In genomic region chrX:121504148-121504547, GRCh38 we compare ENCODE assay signal across 20 cellular contexts.
"Had no signal": no experiment of that assay in that cellular context is flagged by ENCODE, and none has a peak within 500 bp of the region (broad histone marks: within the 10 kb centered on the region; RNA-seq: fewer than 3 reads in every experiment).

No MANE protein-coding gene starts in this region.

- H3K9me3 ChIP-seq: lower lobe of right lung, psoas muscle, suprapubic skin, transverse colon, vagina had no signal

- H3K4me3 ChIP-seq: dorsolateral prefrontal cortex, hepatocyte, lower lobe of right lung, psoas muscle, suprapubic skin, transverse colon, vagina had no signal

- H3K27me3 ChIP-seq: hepatocyte, suprapubic skin, transverse colon, vagina had no signal

- H3K79me2 ChIP-seq: hepatocyte had no signal

- H3K9me3 Mint-ChIP-seq: activated B cell treated with CpG ODN at 0.5 μM for 24 hours; activated T-helper 1 cell treated with anti-CD3 and anti-CD28 coated beads, Interleukin-12 subunit alpha, Interleukin-12 subunit beta, Interleukin-2, Interleukin-4 antibody, amounts not matched to agents 30 ng/mL and 10 ng/mL and 1 ng/mL, durations not matched to agents 14 hours and 24 hours and 36 hours; brain; naive thymus-derived CD8-positive, alpha-beta T cell had no signal

- H3K36me3 ChIP-seq: lower lobe of right lung, suprapubic skin, transverse colon, vagina had no signal

- H3K27ac Mint-ChIP-seq: activated B cell treated with CpG ODN at 0.5 μM for 24 hours; activated T-helper 1 cell treated with anti-CD3 and anti-CD28 coated beads, Interleukin-12 subunit alpha, Interleukin-12 subunit beta, Interleukin-2, Interleukin-4 antibody, amounts not matched to agents 30 ng/mL and 10 ng/mL and 1 ng/mL, durations not matched to agents 14 hours and 24 hours and 36 hours; brain; naive thymus-derived CD8-positive, alpha-beta T cell had no signal

- DNase-seq: activated B cell treated with CpG ODN at 0.5 μM for 24 hours; activated CD4-positive, alpha-beta T cell treated with anti-CD3 and anti-CD28 coated beads, Interleukin-2, amount 50 U/mL, for 4 hours; activated gamma-delta T cell treated with Interleukin-2 at 50 U/mL for 16 hours; activated T-cell treated with anti-CD3 and anti-CD28 coated beads for 4 hours; caudate nucleus; dorsolateral prefrontal cortex; foreskin fibroblast; left cardiac atrium; lower lobe of right lung; psoas muscle; right cardiac atrium; stimulated activated CD4-positive, alpha-beta T cell treated with anti-CD3 and anti-CD28 coated beads, Interleukin-2, amount 100 ng/mL, for 24 hours; stimulated activated naive CD8-positive, alpha-beta T cell treated with anti-CD3 and anti-CD28 coated beads, Interleukin-15, Interleukin-2, amounts not matched to agents 100 U/mL and 50 U/mL, for 24 hours; transverse colon had no signal

- H3K36me3 Mint-ChIP-seq: brain; naive thymus-derived CD8-positive, alpha-beta T cell had no signal

- H3K4me1 Mint-ChIP-seq: activated B cell treated with CpG ODN at 0.5 μM for 24 hours; brain; naive thymus-derived CD8-positive, alpha-beta T cell had no signal

- H3K27ac ChIP-seq: dorsolateral prefrontal cortex, hepatocyte, lower lobe of right lung, psoas muscle, suprapubic skin, transverse colon, vagina had no signal

- H3K4me2 ChIP-seq: hepatocyte had no signal

- H3K4me1 ChIP-seq: lower lobe of right lung, psoas muscle, suprapubic skin, transverse colon, vagina had no signal

- H3K27me3 Mint-ChIP-seq: activated B cell treated with CpG ODN at 0.5 μM for 24 hours; brain; naive thymus-derived CD8-positive, alpha-beta T cell had no signal

- H2AFZ ChIP-seq: hepatocyte had no signal

- H3K4me3 Mint-ChIP-seq: activated B cell treated with CpG ODN at 0.5 μM for 24 hours; activated T-helper 1 cell treated with anti-CD3 and anti-CD28 coated beads, Interleukin-12 subunit alpha, Interleukin-12 subunit beta, Interleukin-2, Interleukin-4 antibody, amounts not matched to agents 30 ng/mL and 10 ng/mL and 1 ng/mL, durations not matched to agents 14 hours and 24 hours and 36 hours; brain; naive thymus-derived CD8-positive, alpha-beta T cell had no signal

- ATAC-seq: left cardiac atrium; lower lobe of right lung; naive thymus-derived CD8-positive, alpha-beta T cell; psoas muscle; right cardiac atrium; stimulated activated naive CD8-positive, alpha-beta T cell treated with anti-CD3 and anti-CD28 coated beads, Interleukin-15, Interleukin-2, amounts not matched to agents 100 U/mL and 50 U/mL, for 24 hours had no signal
